ENCODE assay signal across 39 cellular contexts in the genomic region with DNA sequence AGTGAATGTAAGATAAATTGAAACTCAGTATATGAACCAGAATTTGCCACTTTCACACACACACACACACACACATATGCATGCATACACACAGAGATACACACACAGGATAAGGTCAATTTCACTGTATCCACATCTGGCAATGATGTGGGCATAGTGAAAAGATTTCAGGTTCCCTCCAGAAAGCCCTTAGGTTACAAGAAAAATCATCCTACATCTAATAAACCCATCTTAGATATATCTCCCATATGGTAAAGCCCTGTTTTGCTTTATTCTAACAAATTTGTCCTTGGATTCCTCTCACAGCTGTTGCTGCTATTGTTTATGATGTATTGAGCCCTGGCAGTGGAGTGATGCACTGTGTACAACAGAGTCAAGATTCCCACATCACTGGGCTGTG. TPM values are rescaled to one million over a fixed set of nuclear protein-coding genes. Genes with fewer than 3 reads are reported as not detected.
"Had no signal": no experiment of that assay in that cellular context is flagged by ENCODE, and none has a peak within 500 bp of the region (broad histone marks: within the 10 kb centered on the region; RNA-seq: fewer than 3 reads in every experiment).

No MANE protein-coding gene starts in this region.

- ATAC-seq: activated naive CD4-positive, alpha-beta T cell treated with anti-CD3 and anti-CD28 coated beads, Interleukin-2, amount 50 U/mL, for 72 hours; activated naive CD8-positive, alpha-beta T cell treated with anti-CD3 and anti-CD28 coated beads, Interleukin-2, amount 50 U/mL, for 24 hours; activated T-cell treated with anti-CD3 and anti-CD28 coated beads, Interleukin-2, amount 50 U/mL, for 4 hours; activated T-cell treated with anti-CD3 and anti-CD28 coated beads, Interleukin-2, amount 50 U/mL, for 72 hours; activated T-helper 17 cell treated with anti-CD3 and anti-CD28 coated beads, Interleukin-2, amount 50 U/mL, for 72 hours; body of pancreas had no signal

- H3K27ac ChIP-seq: adrenal gland, ascending aorta, body of pancreas, brain microvascular endothelial cell, breast epithelium, cardiac muscle cell had no signal

- DNase-seq: activated effector memory CD4-positive, alpha-beta T cell treated with anti-CD3 and anti-CD28 coated beads, Interleukin-2, amount 50 U/mL, for 16 hours; activated effector memory CD4-positive, alpha-beta T cell treated with Interleukin-2 at 50 U/mL for 16 hours; activated gamma-delta T cell; activated gamma-delta T cell treated with Interleukin-2 at 50 U/mL for 16 hours; activated naive CD4-positive, alpha-beta T cell; activated naive CD4-positive, alpha-beta T cell treated with anti-CD3 and anti-CD28 coated beads for 36 hours; activated naive CD4-positive, alpha-beta T cell treated with anti-CD3 and anti-CD28 coated beads, Interleukin-2, amount 10 ng/mL, durations not matched to agents 7 days and 5 days; activated naive CD4-positive, alpha-beta T cell treated with anti-CD3 and anti-CD28 coated beads, Interleukin-2, amount 50 U/mL, for 16 hours; activated naive CD4-positive, alpha-beta T cell treated with Interleukin-2 at 50 U/mL for 16 hours; activated naive CD8-positive, alpha-beta T cell treated with anti-CD3 and anti-CD28 coated beads for 36 hours; activated naive CD8-positive, alpha-beta T cell treated with anti-CD3 and anti-CD28 coated beads, Interleukin-2, amount 10 ng/mL, durations not matched to agents 7 days and 5 days; activated naive CD8-positive, alpha-beta T cell treated with anti-CD3 and anti-CD28 coated beads, Interleukin-2, amount 50 U/mL, for 24 hours; activated T-cell treated with anti-CD3 and anti-CD28 coated beads, Interleukin-2, amount 50 U/mL, for 1 hour; activated T-cell treated with anti-CD3 and anti-CD28 coated beads, Interleukin-2, amount 50 U/mL, for 24 hours; activated T-cell treated with anti-CD3 and anti-CD28 coated beads, Interleukin-2, amount 50 U/mL, for 4 hours; activated T-cell treated with anti-CD3 and anti-CD28 coated beads, Interleukin-2, amount 50 U/mL, for 48 hours; activated T-cell treated with anti-CD3 and anti-CD28 coated beads, Interleukin-2, amount 50 U/mL, for 72 hours; adrenal gland; amniotic stem cell; amygdala; anterior cingulate cortex; aorta; body of pancreas; brain microvascular endothelial cell; caudate nucleus; central memory CD4-positive, alpha-beta T cell; cerebellar nuclear complex had no signal

- H3K4me1 ChIP-seq: adrenal gland, ascending aorta, breast epithelium had no signal

- H3K9me3 ChIP-seq: adrenal gland, ascending aorta, body of pancreas, breast epithelium had no signal

- H3K36me3 ChIP-seq: adrenal gland, ascending aorta, brain microvascular endothelial cell, breast epithelium, cardiac muscle cell had no signal

- H3K4me3 ChIP-seq: adrenal gland, ascending aorta, body of pancreas, breast epithelium, cardiac muscle cell had no signal

- H3K27me3 ChIP-seq: adrenal gland, ascending aorta, body of pancreas, brain microvascular endothelial cell had no signal

RNA-seq across cellular contexts. Expression of a gene that starts 27.9 kb away (rescaled TPM):
- total RNA-seq: activated naive CD4-positive, alpha-beta T cell treated with anti-CD3 and anti-CD28 coated beads for 36 hours; activated naive CD4-positive, alpha-beta T cell treated with anti-CD3 and anti-CD28 coated beads, Interleukin-2, amount 50 U/mL, for 72 hours; activated naive CD8-positive, alpha-beta T cell treated with anti-CD3 and anti-CD28 coated beads for 36 hours; activated naive CD8-positive, alpha-beta T cell treated with anti-CD3 and anti-CD28 coated beads, Interleukin-2, amount 10 ng/mL, durations not matched to agents 7 days and 5 days; activated T-cell treated with anti-CD3 and anti-CD28 coated beads, Interleukin-2, amount 50 U/mL, for 4 hours; activated T-cell treated with anti-CD3 and anti-CD28 coated beads, Interleukin-2, amount 50 U/mL, for 72 hours; activated T-helper 1 cell treated with anti-CD3 and anti-CD28 coated beads, Interleukin-12 subunit alpha, Interleukin-12 subunit beta, Interleukin-2, Interleukin-4 antibody, amounts not matched to agents 30 ng/mL and 10 ng/mL and 1 ng/mL, durations not matched to agents 14 hours and 24 hours and 36 hours; activated T-helper 17 cell treated with anti-CD3 and anti-CD28 coated beads, Interleukin-2, amount 50 U/mL, for 72 hours; activated T-helper 2 cell treated with anti-CD3 and anti-CD28 coated beads, Interferon-gamma antibody, Interleukin-2, Interleukin-4, amounts not matched to agents 10 μg/mL and 5 μg/mL and 100 μg/mL, durations not matched to agents 14 hours and 24 hours and 36 hours; ascending aorta; body of pancreas; bronchial epithelial cell; cardiac muscle cell; cardiac septum; cerebellum; chondrocyte had no signal
- polyA plus RNA-seq: adipose tissue, adrenal gland, cardiac muscle cell had no signal

RNA-seq across cellular contexts. Expression of a gene that starts 47.2 kb away (rescaled TPM):
- total RNA-seq: activated naive CD4-positive, alpha-beta T cell treated with anti-CD3 and anti-CD28 coated beads for 36 hours; activated naive CD4-positive, alpha-beta T cell treated with anti-CD3 and anti-CD28 coated beads, Interleukin-2, amount 50 U/mL, for 72 hours; activated naive CD8-positive, alpha-beta T cell treated with anti-CD3 and anti-CD28 coated beads for 36 hours; activated naive CD8-positive, alpha-beta T cell treated with anti-CD3 and anti-CD28 coated beads, Interleukin-2, amount 10 ng/mL, durations not matched to agents 7 days and 5 days; activated T-cell treated with anti-CD3 and anti-CD28 coated beads, Interleukin-2, amount 50 U/mL, for 4 hours; activated T-cell treated with anti-CD3 and anti-CD28 coated beads, Interleukin-2, amount 50 U/mL, for 72 hours; activated T-helper 1 cell treated with anti-CD3 and anti-CD28 coated beads, Interleukin-12 subunit alpha, Interleukin-12 subunit beta, Interleukin-2, Interleukin-4 antibody, amounts not matched to agents 30 ng/mL and 10 ng/mL and 1 ng/mL, durations not matched to agents 14 hours and 24 hours and 36 hours; activated T-helper 17 cell treated with anti-CD3 and anti-CD28 coated beads, Interleukin-2, amount 50 U/mL, for 72 hours; activated T-helper 2 cell treated with anti-CD3 and anti-CD28 coated beads, Interferon-gamma antibody, Interleukin-2, Interleukin-4, amounts not matched to agents 10 μg/mL and 5 μg/mL and 100 μg/mL, durations not matched to agents 14 hours and 24 hours and 36 hours; ascending aorta; body of pancreas; breast epithelium; bronchial epithelial cell; cardiac muscle cell; cerebellum had no signal
- polyA plus RNA-seq: aorta had no signal
